In genomic region chr10:89644967-89645741, GRCh38 we compare ENCODE assay signal across 1 cellular context.
TF ChIP-seq lines count a peak whose summit lies in the region.

Gene PANK1, minus strand, starts transcription at chr10:89645242. Its CDS starts 351 bp downstream, at chr10:89644891.

TF ChIP-seq in HepG2, 621 proteins besides CTCF, POLR2A, EP300 and RAD21 (continued from another document and continues in another):
- no peak for TF ChIP-seq AKNA (CRISPR knock-in tag; IDR thresholded peaks at IDR 0.05; ENCODE audit: borderline replicate concordance)
- TF ChIP-seq ZNF276 (CRISPR knock-in tag; IDR thresholded peaks at IDR 0.05; ENCODE audit: low read depth), result no peak
- no peak for TF ChIP-seq HOXA5 (CRISPR knock-in tag; IDR thresholded peaks at IDR 0.05)
- TF ChIP-seq SMC3 (IDR thresholded peaks at IDR 0.05; ENCODE audit: low read length), result no peak
- TF ChIP-seq ZFYVE20 (CRISPR knock-in tag; IDR thresholded peaks at IDR 0.05; ENCODE audit: borderline replicate concordance, low read depth), result 0 out of 2 replicates have a peak, but pooled peaks have one; percentile 43
- TF ChIP-seq ZNF674 (CRISPR knock-in tag; IDR thresholded peaks at IDR 0.05; ENCODE audit: low read depth), result no peak
- TF ChIP-seq ZNF317 (CRISPR knock-in tag; IDR thresholded peaks at IDR 0.05), result peak; percentile 61; the same call in 1 of the 2 replicates
- 0 out of 2 replicates have a peak, but pooled peaks have one; percentile 37 for TF ChIP-seq CREBL2 (CRISPR knock-in tag; IDR thresholded peaks at IDR 0.05; ENCODE audit: borderline replicate concordance)
- no peak for TF ChIP-seq ZNF552 (CRISPR knock-in tag; IDR thresholded peaks at IDR 0.05; ENCODE audit: borderline replicate concordance)
- TF ChIP-seq ZNF580 (CRISPR knock-in tag; IDR thresholded peaks at IDR 0.05; ENCODE audit: borderline replicate concordance, low read depth), result no peak; the same call in 1 of the 2 replicates
- no peak for TF ChIP-seq ZBTB4 (CRISPR knock-in tag; IDR thresholded peaks at IDR 0.05; ENCODE audit: borderline replicate concordance)
- peak; percentile 39; the same call in 1 of the 2 replicates for TF ChIP-seq ZNF367 (CRISPR knock-in tag; IDR thresholded peaks at IDR 0.05; ENCODE audit: borderline replicate concordance)
- TF ChIP-seq ZNF362 (CRISPR knock-in tag; IDR thresholded peaks at IDR 0.05; ENCODE audit: borderline replicate concordance), result no peak
- no peak for TF ChIP-seq CREM (IDR thresholded peaks at IDR 0.05)
- no peak for TF ChIP-seq CREM (CRISPR knock-in tag; IDR thresholded peaks at IDR 0.05)
- no peak for TF ChIP-seq MAFF (IDR thresholded peaks at IDR 0.05; ENCODE audit: low read depth, low read length)
- TF ChIP-seq RFX3 (CRISPR knock-in tag; IDR thresholded peaks at IDR 0.05), result no peak
- TF ChIP-seq SAP130 (CRISPR knock-in tag; IDR thresholded peaks at IDR 0.05; ENCODE audit: low read depth), result no peak; the same call in 1 of the 2 replicates
- no peak for TF ChIP-seq ZNF567 (CRISPR knock-in tag; IDR thresholded peaks at IDR 0.05; ENCODE audit: borderline replicate concordance)
- peak; percentile 67; the same call in 1 of the 2 replicates for TF ChIP-seq ZNF598 (CRISPR knock-in tag; IDR thresholded peaks at IDR 0.05; ENCODE audit: borderline replicate concordance)
- no peak for TF ChIP-seq ZNF101 (CRISPR knock-in tag; IDR thresholded peaks at IDR 0.05; ENCODE audit: borderline replicate concordance, low read depth)
- no peak; the same call in 1 of the 2 replicates for TF ChIP-seq FOXK1 (CRISPR knock-in tag; IDR thresholded peaks at IDR 0.05; ENCODE audit: borderline replicate concordance, low read depth)
- no peak for TF ChIP-seq ZFP37 (CRISPR knock-in tag; IDR thresholded peaks at IDR 0.05; ENCODE audit: borderline replicate concordance)
- no peak for TF ChIP-seq ZBTB34 (CRISPR knock-in tag; IDR thresholded peaks at IDR 0.05)
- TF ChIP-seq NR1H2 (CRISPR knock-in tag; IDR thresholded peaks at IDR 0.05; ENCODE audit: borderline replicate concordance, low read depth), result no peak
- TF ChIP-seq ZNF703 (CRISPR knock-in tag; IDR thresholded peaks at IDR 0.05; ENCODE audit: borderline replicate concordance), result no peak
- TF ChIP-seq ZNF264 (CRISPR knock-in tag; IDR thresholded peaks at IDR 0.05), result no peak
- TF ChIP-seq ZBTB38 (CRISPR knock-in tag; IDR thresholded peaks at IDR 0.05), result no peak
- TF ChIP-seq HINFP (CRISPR knock-in tag; IDR thresholded peaks at IDR 0.05; ENCODE audit: low read depth), result no peak
- TF ChIP-seq ZNF761 (CRISPR knock-in tag; conservative IDR thresholded peaks at IDR 0.05), result no peak
- no peak for TF ChIP-seq HMG20A (CRISPR knock-in tag; IDR thresholded peaks at IDR 0.05; ENCODE audit: borderline replicate concordance)
- no peak for TF ChIP-seq ZNF431 (CRISPR knock-in tag; IDR thresholded peaks at IDR 0.05; ENCODE audit: borderline replicate concordance, low read depth)
- TF ChIP-seq ZNF251 (CRISPR knock-in tag; IDR thresholded peaks at IDR 0.05), result no peak
- TF ChIP-seq ARHGAP35 (CRISPR knock-in tag; IDR thresholded peaks at IDR 0.05; ENCODE audit: borderline replicate concordance), result no peak
- TF ChIP-seq ARID2 (CRISPR knock-in tag; IDR thresholded peaks at IDR 0.05; ENCODE audit: borderline replicate concordance), result no peak
- TF ChIP-seq SMARCE1 (IDR thresholded peaks at IDR 0.05; ENCODE audit: borderline replicate concordance), result no peak
- no peak for TF ChIP-seq SMARCC2 (IDR thresholded peaks at IDR 0.05)
- no peak for TF ChIP-seq ATF4 (CRISPR knock-in tag; IDR thresholded peaks at IDR 0.05)
- no peak for TF ChIP-seq KLF12 (CRISPR knock-in tag; IDR thresholded peaks at IDR 0.05; ENCODE audit: borderline replicate concordance)
- TF ChIP-seq ZNF563 (CRISPR knock-in tag; IDR thresholded peaks at IDR 0.05), result 0 out of 2 replicates have a peak, but pooled peaks have one; percentile 28
- no peak for TF ChIP-seq AGO2 (optimal IDR thresholded peaks at IDR 0.05; ENCODE audit: low read depth, low read length)
- TF ChIP-seq NAIF1 (CRISPR knock-in tag; IDR thresholded peaks at IDR 0.05; ENCODE audit: borderline replicate concordance), result no peak
- TF ChIP-seq SKI (IDR thresholded peaks at IDR 0.05; ENCODE audit: partially characterized antibody), result peak; percentile 51
- TF ChIP-seq RAD51 (IDR thresholded peaks at IDR 0.05; ENCODE audit: borderline replicate concordance), result no peak
- TF ChIP-seq ZFP90 (CRISPR knock-in tag; IDR thresholded peaks at IDR 0.05; ENCODE audit: borderline replicate concordance), result no peak
- no peak for TF ChIP-seq PHB2 (IDR thresholded peaks at IDR 0.05; ENCODE audit: partially characterized antibody)
- peak in 1 of 2 experiments; percentile 36; a peak in 2 of 4 replicates for TF ChIP-seq HMGXB4 (CRISPR knock-in tag; IDR thresholded peaks at IDR 0.05; ENCODE audit: borderline replicate concordance in 1 of 2, low read depth in 1 of 2)
- TF ChIP-seq NFKB2 (CRISPR knock-in tag; IDR thresholded peaks at IDR 0.05; ENCODE audit: borderline replicate concordance), result no peak
